Comparison of ENCODE assay signal across 24 cellular contexts in genomic region chr5:144166696-144167095, GRCh38. TPM values are rescaled to one million over a fixed set of nuclear protein-coding genes. Genes with fewer than 3 reads are reported as not detected.
"Had no signal": no experiment of that assay in that cellular context is flagged by ENCODE, and none has a peak within 500 bp of the region (broad histone marks: within the 10 kb centered on the region; RNA-seq: fewer than 3 reads in every experiment).

No MANE protein-coding gene starts in this region.

- H3K27ac ChIP-seq: adrenal gland, VCaP had no signal

- DNase-seq: activated CD4-positive, alpha-beta T cell treated with anti-CD3 and anti-CD28 coated beads, Interleukin-2, amount 10 ng/mL, durations not matched to agents 7 days and 5 days; activated CD4-positive, CD25-positive, alpha-beta regulatory T cell; activated CD8-positive, alpha-beta memory T cell treated with anti-CD3 and anti-CD28 coated beads, Interleukin-2, amount 50 U/mL, for 4 hours; activated CD8-positive, alpha-beta T cell treated with anti-CD3 and anti-CD28 coated beads for 36 hours; activated effector memory CD4-positive, alpha-beta T cell treated with Interleukin-2 at 50 U/mL for 16 hours; activated naive CD4-positive, alpha-beta T cell treated with Interleukin-2 at 50 U/mL for 16 hours; activated naive CD8-positive, alpha-beta T cell treated with anti-CD3 and anti-CD28 coated beads, Interleukin-2, amount 10 ng/mL, durations not matched to agents 7 days and 5 days; adrenal gland; anterior cingulate cortex; cerebellar nuclear complex; MM.1S; NCI-H1105; NCI-H1436; NCI-H1694 treated with DMSO at 0.1 percent for 48 hours; NCI-H2029 treated with DMSO at 0.1 percent for 48 hours; NCI-H345; NCI-H510A; NCI-H526 treated with DMSO at 0.1 percent for 48 hours; NCI-H82; SIG-M5; T-cell had no signal

- H3K9me3 ChIP-seq: adrenal gland had no signal

- H3K27ac Mint-ChIP-seq: activated CD4-positive, alpha-beta T cell treated with anti-CD3 and anti-CD28 coated beads, Interleukin-2, amount 10 ng/mL, durations not matched to agents 7 days and 5 days; activated CD8-positive, alpha-beta T cell treated with anti-CD3 and anti-CD28 coated beads for 36 hours; activated naive CD8-positive, alpha-beta T cell treated with anti-CD3 and anti-CD28 coated beads, Interleukin-2, amount 10 ng/mL, durations not matched to agents 7 days and 5 days; activated T-helper 1 cell treated with anti-CD3 and anti-CD28 coated beads, Interleukin-12 subunit alpha, Interleukin-12 subunit beta, Interleukin-2, Interleukin-4 antibody, amounts not matched to agents 30 ng/mL and 10 ng/mL and 1 ng/mL, durations not matched to agents 14 hours and 24 hours and 36 hours had no signal

- H3K4me3 ChIP-seq: adrenal gland had no signal

- H3K27me3 Mint-ChIP-seq: activated CD4-positive, alpha-beta T cell treated with anti-CD3 and anti-CD28 coated beads, Interleukin-2, amount 10 ng/mL, durations not matched to agents 7 days and 5 days; activated CD8-positive, alpha-beta T cell treated with anti-CD3 and anti-CD28 coated beads for 36 hours; activated naive CD8-positive, alpha-beta T cell treated with anti-CD3 and anti-CD28 coated beads, Interleukin-2, amount 10 ng/mL, durations not matched to agents 7 days and 5 days; T-cell had no signal

- ATAC-seq: activated CD8-positive, alpha-beta T cell treated with anti-CD3 and anti-CD28 coated beads for 36 hours; T-cell had no signal

- H3K27me3 ChIP-seq: adrenal gland had no signal

- H3K4me3 Mint-ChIP-seq: activated CD4-positive, alpha-beta T cell treated with anti-CD3 and anti-CD28 coated beads, Interleukin-2, amount 10 ng/mL, durations not matched to agents 7 days and 5 days; activated CD8-positive, alpha-beta T cell treated with anti-CD3 and anti-CD28 coated beads for 36 hours; activated naive CD8-positive, alpha-beta T cell treated with anti-CD3 and anti-CD28 coated beads, Interleukin-2, amount 10 ng/mL, durations not matched to agents 7 days and 5 days; activated T-helper 1 cell treated with anti-CD3 and anti-CD28 coated beads, Interleukin-12 subunit alpha, Interleukin-12 subunit beta, Interleukin-2, Interleukin-4 antibody, amounts not matched to agents 30 ng/mL and 10 ng/mL and 1 ng/mL, durations not matched to agents 14 hours and 24 hours and 36 hours had no signal

- H3K9me3 Mint-ChIP-seq: activated CD4-positive, alpha-beta T cell treated with anti-CD3 and anti-CD28 coated beads, Interleukin-2, amount 10 ng/mL, durations not matched to agents 7 days and 5 days; activated CD8-positive, alpha-beta T cell treated with anti-CD3 and anti-CD28 coated beads for 36 hours; activated naive CD8-positive, alpha-beta T cell treated with anti-CD3 and anti-CD28 coated beads, Interleukin-2, amount 10 ng/mL, durations not matched to agents 7 days and 5 days; activated T-helper 1 cell treated with anti-CD3 and anti-CD28 coated beads, Interleukin-12 subunit alpha, Interleukin-12 subunit beta, Interleukin-2, Interleukin-4 antibody, amounts not matched to agents 30 ng/mL and 10 ng/mL and 1 ng/mL, durations not matched to agents 14 hours and 24 hours and 36 hours; T-cell had no signal

RNA-seq across cellular contexts. Expression of gene KCTD16, which starts 4.0 kb away (rescaled TPM):
- total RNA-seq: activated T-helper 1 cell treated with anti-CD3 and anti-CD28 coated beads, Interleukin-12 subunit alpha, Interleukin-12 subunit beta, Interleukin-2, Interleukin-4 antibody, amounts not matched to agents 30 ng/mL and 10 ng/mL and 1 ng/mL, durations not matched to agents 14 hours and 24 hours and 36 hours; T-helper 2 cell treated with Interferon-gamma antibody and Interleukin-4, amounts not matched to agents 100 ng/mL and 5 ng/mL, for 36 hours had no signal
